Comparison of ENCODE assay signal across 8 cellular contexts in the genomic region with DNA sequence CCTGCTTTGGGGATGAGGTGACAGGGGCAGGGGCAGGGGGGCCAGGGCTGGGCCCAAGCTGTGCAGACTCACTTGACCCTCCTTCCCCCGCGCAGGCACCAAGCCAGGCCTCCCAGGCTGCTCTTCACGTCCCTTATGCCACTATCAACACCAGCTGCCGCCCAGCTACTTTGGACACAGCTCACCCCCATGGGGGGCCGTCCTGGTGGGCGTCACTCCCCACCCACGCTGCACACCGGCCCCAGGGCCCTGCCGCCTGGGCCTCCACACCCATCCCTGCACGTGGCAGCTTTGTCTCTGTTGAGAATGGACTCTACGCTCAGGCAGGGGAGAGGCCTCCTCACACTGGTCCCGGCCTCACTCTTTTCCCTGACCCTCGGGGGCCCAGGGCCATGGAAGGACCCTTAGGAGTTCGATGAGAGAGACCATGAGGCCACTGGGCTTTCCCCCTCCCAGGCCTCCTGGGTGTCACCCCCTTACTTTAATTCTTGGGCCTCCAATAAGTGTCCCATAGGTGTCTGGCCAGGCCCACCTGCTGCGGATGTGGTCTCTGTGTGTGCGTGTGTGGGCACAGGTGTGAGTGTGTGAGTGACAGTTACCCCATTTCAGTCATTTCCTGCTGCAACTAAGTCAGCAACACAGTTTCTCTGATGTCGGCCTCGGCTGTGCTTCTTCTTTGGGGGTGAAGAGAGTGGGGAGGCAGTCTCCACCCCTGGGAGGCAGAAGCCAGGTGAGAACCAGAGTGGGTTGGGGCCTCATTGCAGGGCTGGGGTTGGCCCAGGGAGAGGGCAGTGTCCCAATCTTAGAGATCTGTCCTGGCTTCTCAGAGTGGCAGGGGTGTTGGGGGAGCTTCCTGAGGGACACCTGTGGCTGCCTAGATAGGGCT. TPM values are rescaled to one million over a fixed set of nuclear protein-coding genes. Genes with fewer than 3 reads are reported as not detected.
DNase-seq lines count a peak whose midpoint lies in the region; TF ChIP-seq lines count a peak whose summit lies in the region.
"Had no signal": no experiment of that assay in that cellular context is flagged by ENCODE, and none has a peak within 500 bp of the region (broad histone marks: within the 10 kb centered on the region; RNA-seq: fewer than 3 reads in every experiment).

No MANE protein-coding gene starts in this region.

- in situ Hi-C loops in GM23248 (cut with MboI): no loop called here

- TF ChIP-seq CTCF in GM20000 (IDR thresholded peaks at IDR 0.05; ENCODE audit: extremely low read depth, missing control alignments): no peak
- TF ChIP-seq CTCF in Loucy (conservative IDR thresholded peaks at IDR 0.05; ENCODE audit: low read length): no peak
- no peak for TF ChIP-seq CTCF in coronary artery (IDR thresholded peaks at IDR 0.05)
- no peak for TF ChIP-seq CTCF in sigmoid colon (IDR thresholded peaks at IDR 0.05)

- H3K4me1 ChIP-seq in Loucy (ENCODE audit: insufficient read depth, low read length, poor library complexity, severe bottlenecking) (peaks cover 7% of the 10 kb centered on the region), sigmoid colon (no peaks in the 10 kb centered on the region), GM23248 (ENCODE audit: insufficient read depth) (no peaks in the 10 kb centered on the region)

- peak overlapping the region; percentile 81 for H3K4me2 ChIP-seq in Loucy (ENCODE audit: low read depth, low read length, poor library complexity, severe bottlenecking)
- no peak overlapping the region for H3K4me2 ChIP-seq in GM23248 (ENCODE audit: unreplicated experiment)

- 61 to 81% methylated on average over 18 of the region's 18 CpGs for WGBS in sigmoid colon, 2 donors
- WGBS in GM23248 (ENCODE audit: low coverage in 1 of 2, low lambda C conversion rate in 2 of 2, missing lambda C conversion rate in 2 of 2), 2 experiments: 85 to 90% methylated on average over 18 of the region's 18 CpGs

- TF ChIP-seq EP300 in sigmoid colon (IDR thresholded peaks at IDR 0.05): no peak

- H3K79me2 ChIP-seq in Loucy (ENCODE audit: insufficient read depth, low read length) (peaks cover 26% of the 10 kb centered on the region; the same call in 1 of the 2 replicates), GM23248 (ENCODE audit: insufficient read depth) (no peaks in the 10 kb centered on the region)

- H3K9me3 ChIP-seq in Loucy (ENCODE audit: insufficient read depth, low read depth, low read length) (no peaks in the 10 kb centered on the region), sigmoid colon (no peaks in the 10 kb centered on the region), GM23248 (ENCODE audit: low read depth) (no peaks in the 10 kb centered on the region)
- H3K9me3 ChIP-seq: SJSA1 had no signal

- H3K4me3 ChIP-seq in Loucy (ENCODE audit: low read length, poor library complexity, severe bottlenecking) (peak overlapping the region; percentile 72), coronary artery (no peak overlapping the region), sigmoid colon (no peak overlapping the region), GM23248 (no peak overlapping the region)
- H3K4me3 ChIP-seq: SJSA1 had no signal

- intact Hi-C loops in sigmoid colon (cut with DNase I): no loop called here

- H2AFZ ChIP-seq in Loucy (ENCODE audit: low read length): no peak overlapping the region
- H2AFZ ChIP-seq in GM23248: no peak overlapping the region

- no peaks in the 10 kb centered on the region for H4K20me1 ChIP-seq in Loucy (ENCODE audit: insufficient read depth, low read length, poor library complexity, severe bottlenecking)
- no peaks in the 10 kb centered on the region for H4K20me1 ChIP-seq in GM23248 (ENCODE audit: insufficient read depth)

- H3K27me3 ChIP-seq in Loucy (ENCODE audit: insufficient read depth, low read length, poor library complexity, severe bottlenecking): no peaks in the 10 kb centered on the region
- H3K27me3 ChIP-seq in sigmoid colon: no peaks in the 10 kb centered on the region
- H3K27me3 ChIP-seq in GM23248 (replicated peaks; ENCODE audit: insufficient read depth): no peaks in the 10 kb centered on the region
- H3K27me3 ChIP-seq: SJSA1 had no signal

- peak overlapping the region; percentile 80 for H3K9ac ChIP-seq in Loucy (ENCODE audit: low read depth, low read length, poor library complexity, severe bottlenecking)
- no peak overlapping the region for H3K9ac ChIP-seq in GM23248

- H3K27ac ChIP-seq in coronary artery (peak overlapping the region in 1 of 2 donors; percentile 43), sigmoid colon (no peak overlapping the region), GM23248 (no peak overlapping the region)
- H3K27ac ChIP-seq: SJSA1 had no signal

- H3K9me2 ChIP-seq in Loucy (replicated peaks; ENCODE audit: low read depth, low read length): no peaks in the 10 kb centered on the region
- no peaks in the 10 kb centered on the region for H3K9me2 ChIP-seq in GM23248 (ENCODE audit: insufficient read depth)

- H3F3A ChIP-seq in Loucy (ENCODE audit: low read depth) (no peaks in the 10 kb centered on the region), GM23248 (ENCODE audit: insufficient read depth) (no peaks in the 10 kb centered on the region)

- DNase-seq in GM20000 (ENCODE audit: low spot score): peak; percentile 78
- DNase-seq in activated gamma-delta T cell treated with anti-CD3 and anti-CD28 coated beads, Interleukin-2, amount 50 U/mL, for 16 hours (ENCODE audit: low read depth): peak; percentile 68
- peak; percentile 68 to 86 for DNase-seq in stimulated activated CD4-positive, alpha-beta T cell treated with anti-CD3 and anti-CD28 coated beads, Interleukin-4, amount 100 ng/mL, for 4 hours
- DNase-seq in coronary artery (ENCODE audit: low spot score): no peak
- DNase-seq in sigmoid colon: no peak
- DNase-seq in GM23248: no peak

- H3K36me3 ChIP-seq in Loucy (ENCODE audit: insufficient read depth, low read length) (no peaks in the 10 kb centered on the region; the same call in 1 of the 2 replicates), sigmoid colon (peaks cover 0 to 24% (median 0%) of the 10 kb centered on the region in 4 donors), GM23248 (ENCODE audit: low read depth) (no peaks in the 10 kb centered on the region)
- H3K36me3 ChIP-seq: SJSA1 had no signal

- no peak for TF ChIP-seq POLR2A in sigmoid colon (IDR thresholded peaks at IDR 0.05)

RNA-seq across cellular contexts. Expression of gene PVRIG, which starts 1.3 kb away (rescaled TPM):
- under 1 TPM in 3 of 4 donors, not detected in 1; 0.16 to 0.95 (median 0.36) TPM for total RNA-seq in sigmoid colon
- polyA plus RNA-seq in sigmoid colon: 10 to 100 TPM in 1 of 3 donors, under 1 TPM in 1, not detected in 1; 0.60 to 12.0 TPM
- not detected in 2 replicates for total RNA-seq in GM23248 (2014; rRNA removed; shearing (Covaris generic))
- 0.34 TPM in 1 of 2 replicates, not detected in the other for polyA plus RNA-seq in GM23248 (2016; fragmentation: Nextera tagmentation; extraction: Ambion mirVana)

RNA-seq across cellular contexts. Expression of gene STAG3, which starts 43.4 kb away (rescaled TPM):
- total RNA-seq in sigmoid colon: under 1 TPM in 2 of 4 donors, not detected in 2; 0.14 to 0.36 TPM
- 10 to 100 TPM in 1 of 3 donors, 1 to 10 TPM in 1, under 1 TPM in 1; 0.92 to 32.6 (median 3.6) TPM for polyA plus RNA-seq in sigmoid colon
- total RNA-seq in GM23248 (2014; rRNA removed; shearing (Covaris generic)): 0.97 TPM in 1 of 2 replicates, not detected in the other
- polyA plus RNA-seq in GM23248 (2016; fragmentation: Nextera tagmentation; extraction: Ambion mirVana): 0.65 and 1.1 TPM in 2 replicates

RNA-seq across cellular contexts. Expression of gene GPC2, which starts 43.9 kb away (rescaled TPM):
- 1 to 10 TPM in 1 of 4 donors, under 1 TPM in 3; 0.41 to 1.7 (median 0.60) TPM for total RNA-seq in sigmoid colon
- polyA plus RNA-seq in sigmoid colon (1 to 10 TPM in 1 of 3 donors, not detected in 2; 5.3 TPM), GM23248 (2016; fragmentation: Nextera tagmentation; extraction: Ambion mirVana) (0.16 TPM in 1 of 2 replicates, not detected in the other)
- 0.22 and 1.0 TPM in 2 replicates for total RNA-seq in GM23248 (2014; rRNA removed; shearing (Covaris generic))

RNA-seq across cellular contexts. Expression of gene GAL3ST4, which starts 52.7 kb away (rescaled TPM):
- 1 to 10 TPM; 1.2 to 6.4 (median 3.1) TPM for total RNA-seq in sigmoid colon
- polyA plus RNA-seq in sigmoid colon: 1 to 10 TPM; 1.2 to 6.2 (median 3.9) TPM
- total RNA-seq in GM23248 (2014; rRNA removed; shearing (Covaris generic)): 0.51 and 1.6 TPM in 2 replicates
- 1.5 TPM in 2 replicates for polyA plus RNA-seq in GM23248 (2016; fragmentation: Nextera tagmentation; extraction: Ambion mirVana)

Comparison
In these comparisons a context has a peak if more than half of its experiments do, and no peak if none do; other contexts are left out.
1. DNase-seq: peak in GM20000 (single experiment), activated gamma-delta T cell treated with anti-CD3 and anti-CD28 coated beads, Interleukin-2, amount 50 U/mL, for 16 hours (single experiment) and stimulated activated CD4-positive, alpha-beta T cell treated with anti-CD3 and anti-CD28 coated beads, Interleukin-4, amount 100 ng/mL, for 4 hours (2 of 2); none in coronary artery (single experiment), sigmoid colon (single experiment) and GM23248 (single experiment).